In the genomic region with DNA sequence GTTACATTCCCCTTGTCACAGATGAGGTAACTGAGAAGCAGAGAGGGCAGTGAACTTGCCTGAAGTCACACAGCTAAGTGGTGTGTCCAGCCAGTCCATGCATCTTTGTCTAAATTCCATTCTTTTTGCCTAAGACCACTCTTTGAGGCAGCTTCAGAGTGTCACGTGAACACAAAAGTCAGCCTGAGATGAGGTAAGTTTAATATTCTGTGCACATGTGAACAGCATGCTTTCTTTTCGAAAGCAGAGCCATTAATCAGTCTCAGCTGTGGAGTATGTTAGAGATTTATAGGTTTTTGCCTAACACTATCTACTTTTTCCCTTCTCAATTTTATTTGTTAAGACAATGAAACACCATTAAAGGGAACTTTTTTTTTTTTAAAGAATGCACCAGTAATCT, we compare ENCODE assay signal across 12 cellular contexts. TPM values are rescaled to one million over a fixed set of nuclear protein-coding genes. Genes with fewer than 3 reads are reported as not detected.
DNase-seq lines count a peak whose midpoint lies in the region; ATAC-seq and TF ChIP-seq lines count a peak whose summit lies in the region.
"Had no signal": no experiment of that assay in that cellular context is flagged by ENCODE, and none has a peak within 500 bp of the region (broad histone marks: within the 10 kb centered on the region; RNA-seq: fewer than 3 reads in every experiment).

No MANE protein-coding gene starts in this region.

- no peak overlapping the region for H2AFZ ChIP-seq in PC-9

- H4K20me1 ChIP-seq in PC-9 (ENCODE audit: insufficient read depth), result no peaks in the 10 kb centered on the region

- BruUV-seq in PC-9 (replicated peaks; lab: Mats Ljungman, UMichigan), result no TSS peak

- no peaks in the 10 kb centered on the region for H3K36me3 ChIP-seq in PC-9 (ENCODE audit: low read depth)
- H3K36me3 ChIP-seq in rectal smooth muscle tissue (ENCODE audit: control insufficient read depth, insufficient read depth, low read length), result no peaks in the 10 kb centered on the region

- H3K27me3 ChIP-seq in PC-9 (ENCODE audit: insufficient read depth, low read depth), result no peaks in the 10 kb centered on the region
- H3K27me3 ChIP-seq in rectal smooth muscle tissue (ENCODE audit: control insufficient read depth, insufficient read depth, low read length), result no peaks in the 10 kb centered on the region

- no peak overlapping the region for H3K9ac ChIP-seq in rectal smooth muscle tissue (ENCODE audit: low read length)

- intact Hi-C loops in PC-9 (cut with micrococcal nuclease; ENCODE audit: unreplicated experiment), result loop anchor here (5.0 kb wide), 3 partner anchors 49 to 451 kb away; no protein-coding TSS in a partner anchor

- H3K27ac ChIP-seq in PC-9, result 0 out of 2 replicates have a peak overlapping the region, but pooled peaks have one; percentile 82
- H3K27ac ChIP-seq in rectal smooth muscle tissue (ENCODE audit: low read depth, low read length), result peak overlapping the region; percentile 70

- TF ChIP-seq CTCF in AG10803 (conservative IDR thresholded peaks at IDR 0.05; ENCODE audit: low read length) (no peak), PC-9 (conservative IDR thresholded peaks at IDR 0.05) (no peak), fibroblast of mammary gland (conservative IDR thresholded peaks at IDR 0.05; ENCODE audit: control insufficient read depth, insufficient read depth, low read depth, low read length) (no peak)

- CTCF ChIA-PET in PC-9 (lab: Charles Lee), result no interaction called here

- no peak overlapping the region for H3K4me2 ChIP-seq in PC-9

- ATAC-seq in GM18868 (IDR thresholded peaks at IDR 0.05; ENCODE audit: unreplicated experiment), result no peak
- ATAC-seq: activated CD8-positive, alpha-beta T cell treated with anti-CD3 and anti-CD28 coated beads, Interleukin-2, amount 10 ng/mL, durations not matched to agents 7 days and 5 days had no signal

- POLR2A ChIA-PET in PC-9 (lab: Charles Lee; ENCODE audit: unreplicated experiment), result no interaction called here

- DNase-seq in AG10803 (ENCODE audit: low read depth), result peak; percentile 91
- DNase-seq in PC-9, result no peak
- peak; percentile 93 for DNase-seq in fibroblast of mammary gland (ENCODE audit: low read depth)
- no peak for DNase-seq in NCI-H187 treated with DMSO at 0.1 percent for 48 hours (lab: John Stamatoyannopoulos, UW)
- no peak for DNase-seq in NCI-H1417 treated with DMSO at 0.1 percent for 48 hours (lab: John Stamatoyannopoulos, UW)
- no peak for DNase-seq in medulla oblongata (ENCODE audit: extremely low spot score)
- DNase-seq: activated CD8-positive, alpha-beta T cell treated with anti-CD3 and anti-CD28 coated beads, Interleukin-2, amount 10 ng/mL, durations not matched to agents 7 days and 5 days; activated naive CD4-positive, alpha-beta T cell treated with anti-CD3 and anti-CD28 coated beads, Interleukin-2, amount 10 ng/mL, durations not matched to agents 7 days and 5 days; NCI-H2227 treated with DMSO at 0.1 percent for 48 hours; T1000 had no signal

- H3K9me3 ChIP-seq in PC-9 (ENCODE audit: insufficient read depth, low read depth), result no peaks in the 10 kb centered on the region

- H3K4me3 ChIP-seq in AG10803 (ENCODE audit: low read length), result no peak overlapping the region
- H3K4me3 ChIP-seq in PC-9, result no peak overlapping the region
- no peak overlapping the region for H3K4me3 ChIP-seq in fibroblast of mammary gland (ENCODE audit: control insufficient read depth, low read depth, low read length)
- H3K4me3 ChIP-seq in rectal smooth muscle tissue (ENCODE audit: low read length), result no peak overlapping the region

- H3K79me2 ChIP-seq in PC-9 (ENCODE audit: low read depth), result no peaks in the 10 kb centered on the region

- peaks cover 44% of the 10 kb centered on the region for H3F3A ChIP-seq in PC-9 (ENCODE audit: insufficient read depth, low read depth)

- peaks cover 78% of the 10 kb centered on the region for H3K4me1 ChIP-seq in PC-9 (replicated peaks; ENCODE audit: insufficient read depth)
- peaks cover 42% of the 10 kb centered on the region for H3K4me1 ChIP-seq in rectal smooth muscle tissue (ENCODE audit: control insufficient read depth, insufficient read depth, low read length)

- no peaks in the 10 kb centered on the region for H3K9me2 ChIP-seq in PC-9 (ENCODE audit: insufficient read depth)

RNA-seq across cellular contexts. Expression of a gene that starts 43.5 kb away (rescaled TPM):
- total RNA-seq in PC-9 (2021), result 26.1 and 29.3 TPM in 2 replicates

Comparison
In these comparisons a context has a peak if more than half of its experiments do, and no peak if none do; other contexts are left out.
1. DNase-seq: peak in AG10803 (single experiment) and fibroblast of mammary gland (single experiment); none in PC-9 (0 of 2), NCI-H187 treated with DMSO at 0.1 percent for 48 hours (single experiment), NCI-H1417 treated with DMSO at 0.1 percent for 48 hours (single experiment) and medulla oblongata (single experiment).